In the genomic region with DNA sequence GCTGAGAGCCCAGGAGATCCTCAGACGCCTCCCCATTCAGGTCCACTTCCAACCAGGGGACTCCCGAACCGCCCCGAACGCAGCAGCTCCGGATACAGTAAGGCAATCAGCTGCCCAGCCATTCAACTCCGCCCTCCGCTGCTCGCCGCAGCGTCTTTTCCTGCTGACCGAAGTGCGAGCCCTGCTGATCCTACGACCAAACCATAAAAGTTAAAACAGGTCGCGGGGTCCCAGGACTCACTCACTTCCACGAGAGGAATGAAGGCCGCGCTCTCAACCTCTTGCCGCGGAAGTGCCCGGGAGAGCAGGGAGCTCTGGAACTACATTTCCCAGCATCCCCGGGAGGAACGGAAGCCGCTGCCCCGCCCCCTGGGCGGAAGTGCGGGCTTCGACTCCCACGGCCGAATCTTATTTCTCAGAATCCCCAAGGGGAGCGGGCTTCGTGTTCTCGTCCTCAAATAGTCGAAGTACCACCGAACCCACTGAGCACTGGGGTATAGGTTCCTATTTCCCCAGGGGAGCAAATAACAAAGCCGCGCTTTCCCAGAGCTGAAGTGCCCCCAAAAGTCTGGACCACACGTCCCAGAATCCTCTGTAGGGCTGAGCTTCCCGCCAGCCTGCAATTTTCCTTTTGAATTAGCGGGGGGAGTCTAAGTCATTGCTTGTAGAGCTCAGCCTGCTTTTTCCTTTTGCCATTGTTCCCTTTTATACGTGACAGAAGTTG, we compare ENCODE assay signal across 8 cellular contexts. TPM values are rescaled to one million over a fixed set of nuclear protein-coding genes. Genes with fewer than 3 reads are reported as not detected.
DNase-seq lines count a peak whose midpoint lies in the region; ATAC-seq and TF ChIP-seq lines count a peak whose summit lies in the region.

A gene (minus strand): TSS at position 298 of the 724 bp plus-strand sequence. CDS start 13,097 bp downstream, outside the sequence.

- peak; percentile 90 for DNase-seq in Caki2 (ENCODE audit: low read depth)
- peak; percentile 77 for DNase-seq in HuH-7 (ENCODE audit: low spot score)
- peak; percentile 92 for DNase-seq in OCI-LY7 (ENCODE audit: low spot score)
- DNase-seq in activated T-cell treated with anti-CD3 and anti-CD28 coated beads for 1 hour (ENCODE audit: low read depth) = peak; percentile 79
- DNase-seq in endothelial cell (ENCODE audit: low spot score) = peak; percentile 86
- DNase-seq in midbrain (lab: John Stamatoyannopoulos, UW) = peak; percentile 94
- DNase-seq in stimulated activated CD8-positive, alpha-beta memory T cell treated with anti-CD3 and anti-CD28 coated beads, Interleukin-2, amount 100 ng/mL, for 1 hour (ENCODE audit: low read depth in 2 of 2) = peak; percentile 72 to 73

- peaks cover 17% of the 10 kb centered on the region for H3K36me3 Mint-ChIP-seq in endothelial cell (ENCODE audit: low read depth, unreplicated experiment)

- no peaks in the 10 kb centered on the region for H4K20me1 ChIP-seq in OCI-LY7 (ENCODE audit: insufficient read depth, low read length)

- H3K27me3 Mint-ChIP-seq in endothelial cell (ENCODE audit: unreplicated experiment) = no peaks in the 10 kb centered on the region

- POLR2A ChIA-PET in OCI-LY7 (lab: Charles Lee) = interaction anchor here (0.6 to 1.3 kb wide), 7 partner anchors 16 to 1420 kb away, joined by 3 to 5 read pairs (median 3); a partner anchor contains a TSS

- H3K4me3 ChIP-seq in OCI-LY7 (ENCODE audit: low read depth, low read length, poor library complexity, severe bottlenecking) = peak within 1 kb of the TSS; percentile 90

- H3K4me1 Mint-ChIP-seq in endothelial cell (ENCODE audit: unreplicated experiment) = peaks cover 5% of the 10 kb centered on the region

- H3K9me3 ChIP-seq in OCI-LY7 (ENCODE audit: low read length) = peaks cover 17% of the 10 kb centered on the region; the same call in 1 of the 2 replicates

- peak within 1 kb of the TSS; percentile 95 for H3K4me3 Mint-ChIP-seq in endothelial cell (ENCODE audit: unreplicated experiment)

- H3K4me2 ChIP-seq in OCI-LY7 (ENCODE audit: low read length) = peak within 1 kb of the TSS; percentile 86

- ATAC-seq in GM21447 (IDR thresholded peaks at IDR 0.05; ENCODE audit: unreplicated experiment) = peak; percentile 89

- H3K79me2 ChIP-seq in OCI-LY7 (ENCODE audit: insufficient read depth, low read depth, low read length) = peaks cover 7% of the 10 kb centered on the region; the same call in 1 of the 2 replicates

- peaks cover 32% of the 10 kb centered on the region for H3K36me3 ChIP-seq in OCI-LY7 (ENCODE audit: insufficient read depth, low read length)

- TF ChIP-seq CTCF in OCI-LY7 (conservative IDR thresholded peaks at IDR 0.05; ENCODE audit: low read length) (no peak), endothelial cell (IDR thresholded peaks at IDR 0.05; ENCODE audit: unreplicated experiment) (no peak)

- no peak within 1 kb of the TSS for H3K27ac ChIP-seq in OCI-LY7 (ENCODE audit: low read depth, low read length, poor library complexity, severe bottlenecking)

- in situ Hi-C loops in Caki2 (cut with HindIII; ENCODE audit: low pct_unique_long_range_greater_than_20kb, low sequenced_read_pairs) = no loop called here

- H3K9me3 Mint-ChIP-seq in endothelial cell (ENCODE audit: unreplicated experiment) = no peaks in the 10 kb centered on the region

- H2AFZ ChIP-seq in OCI-LY7 (ENCODE audit: low read length) = peak within 1 kb of the TSS; percentile 93

- intact Hi-C loops in OCI-LY7 (cut with micrococcal nuclease; ENCODE audit: unreplicated experiment) = no loop called here

- no TSS peak for BruUV-seq in OCI-LY7 (replicated peaks; lab: Mats Ljungman, UMichigan)

- CTCF ChIA-PET in OCI-LY7 (lab: Charles Lee; ENCODE audit: unreplicated experiment) = no interaction called here

- no peaks in the 10 kb centered on the region for H3K9me2 ChIP-seq in OCI-LY7 (ENCODE audit: insufficient read depth, low read length)

- peaks cover 15% of the 10 kb centered on the region for H3K4me1 ChIP-seq in OCI-LY7 (ENCODE audit: insufficient read depth, low read length, poor library complexity, severe bottlenecking)

- H3K27ac Mint-ChIP-seq in endothelial cell (ENCODE audit: unreplicated experiment) = peak within 1 kb of the TSS; percentile 94

RNA-seq across cellular contexts. Expression of the gene that starts here (rescaled TPM):
- total RNA-seq in Caki2 (2014; rRNA removed; shearing (Covaris generic); ENCODE audit: low replicate concordance) = 25.6 and 31.6 TPM in 2 replicates
- total RNA-seq in OCI-LY7 (2014; rRNA removed; shearing (Covaris generic)) = 14.5 and 15.3 TPM in 2 replicates
- total RNA-seq in OCI-LY7 (2022) (9.7 and 12.7 TPM in 2 replicates), endothelial cell (ENCODE audit: unreplicated experiment) (19.4 TPM)
